In the genomic region with DNA sequence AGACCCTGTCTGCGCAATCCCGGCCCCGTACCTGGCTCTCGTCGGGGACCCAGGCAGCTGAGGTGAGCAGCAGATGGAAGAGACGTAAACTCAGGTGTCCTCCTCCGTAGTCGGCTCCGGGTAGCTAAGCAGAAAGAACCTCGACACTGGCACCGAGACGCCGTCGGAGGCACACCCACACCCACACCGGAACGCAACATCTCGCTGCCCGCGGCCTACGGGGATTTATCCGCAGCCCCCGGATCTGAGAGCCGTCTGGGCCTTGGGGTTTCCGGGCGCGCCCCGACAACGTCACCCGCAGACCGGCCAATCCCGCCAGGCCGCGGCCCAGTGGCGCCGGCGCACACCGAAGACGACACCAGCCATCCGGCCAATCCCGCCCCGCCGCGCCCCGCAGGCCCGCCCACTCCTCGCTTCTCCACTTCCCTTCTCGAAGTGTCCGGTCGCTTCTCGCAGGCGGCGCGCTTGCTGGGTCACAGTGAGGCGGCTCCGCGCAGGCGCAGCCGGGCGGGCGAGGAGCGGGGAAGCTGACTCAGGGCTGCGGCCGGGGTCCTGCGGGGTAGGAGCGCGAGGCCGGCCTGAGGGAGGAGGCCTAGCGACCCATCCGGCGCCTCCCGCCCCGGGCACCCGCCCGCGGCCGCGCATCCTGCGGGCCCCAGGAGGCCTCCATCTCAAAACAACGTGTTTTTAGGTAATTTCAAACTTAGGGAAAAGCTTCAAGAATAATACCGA, we compare ENCODE assay signal across 1 cellular context.
TF ChIP-seq lines count a peak whose summit lies in the region.

A gene with protein sequence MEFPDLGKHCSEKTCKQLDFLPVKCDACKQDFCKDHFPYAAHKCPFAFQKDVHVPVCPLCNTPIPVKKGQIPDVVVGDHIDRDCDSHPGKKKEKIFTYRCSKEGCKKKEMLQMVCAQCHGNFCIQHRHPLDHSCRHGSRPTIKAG (minus strand): TSS at position 264 of the 732 bp plus-strand sequence. CDS start 1,984 bp downstream, outside the sequence.

TF ChIP-seq in HepG2, 621 proteins besides CTCF, POLR2A, EP300 and RAD21 (continued from another document and continues in another):
- TF ChIP-seq, protein P1, sequence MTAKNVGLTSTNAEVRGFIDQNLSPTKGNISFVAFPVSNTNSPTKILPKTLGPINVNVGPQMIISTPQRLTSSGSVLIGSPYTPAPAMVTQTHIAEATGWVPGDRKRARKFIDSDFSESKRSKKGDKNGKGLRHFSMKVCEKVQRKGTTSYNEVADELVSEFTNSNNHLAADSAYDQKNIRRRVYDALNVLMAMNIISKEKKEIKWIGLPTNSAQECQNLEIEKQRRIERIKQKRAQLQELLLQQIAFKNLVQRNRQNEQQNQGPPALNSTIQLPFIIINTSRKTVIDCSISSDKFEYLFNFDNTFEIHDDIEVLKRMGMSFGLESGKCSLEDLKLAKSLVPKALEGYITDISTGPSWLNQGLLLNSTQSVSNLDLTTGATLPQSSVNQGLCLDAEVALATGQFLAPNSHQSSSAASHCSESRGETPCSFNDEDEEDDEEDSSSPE (CRISPR knock-in tag; IDR thresholded peaks at IDR 0.05) = peak; percentile 69
- TF ChIP-seq, protein P2, sequence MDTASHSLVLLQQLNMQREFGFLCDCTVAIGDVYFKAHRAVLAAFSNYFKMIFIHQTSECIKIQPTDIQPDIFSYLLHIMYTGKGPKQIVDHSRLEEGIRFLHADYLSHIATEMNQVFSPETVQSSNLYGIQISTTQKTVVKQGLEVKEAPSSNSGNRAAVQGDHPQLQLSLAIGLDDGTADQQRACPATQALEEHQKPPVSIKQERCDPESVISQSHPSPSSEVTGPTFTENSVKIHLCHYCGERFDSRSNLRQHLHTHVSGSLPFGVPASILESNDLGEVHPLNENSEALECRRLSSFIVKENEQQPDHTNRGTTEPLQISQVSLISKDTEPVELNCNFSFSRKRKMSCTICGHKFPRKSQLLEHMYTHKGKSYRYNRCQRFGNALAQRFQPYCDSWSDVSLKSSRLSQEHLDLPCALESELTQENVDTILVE (CRISPR knock-in tag; IDR thresholded peaks at IDR 0.05) = peak; percentile 71; the same call in 1 of the 2 replicates
- TF ChIP-seq ZNF496 (CRISPR knock-in tag; IDR thresholded peaks at IDR 0.05; ENCODE audit: insufficient replicate concordance) = no peak
- TF ChIP-seq ZBTB42 (CRISPR knock-in tag; IDR thresholded peaks at IDR 0.05) = no peak
- TF ChIP-seq NCOA2 (CRISPR knock-in tag; IDR thresholded peaks at IDR 0.05) = no peak
- no peak for TF ChIP-seq SNAPC2 (CRISPR knock-in tag; IDR thresholded peaks at IDR 0.05)
- TF ChIP-seq SCMH1 (CRISPR knock-in tag; IDR thresholded peaks at IDR 0.05; ENCODE audit: borderline replicate concordance) = no peak
- TF ChIP-seq, protein P3, sequence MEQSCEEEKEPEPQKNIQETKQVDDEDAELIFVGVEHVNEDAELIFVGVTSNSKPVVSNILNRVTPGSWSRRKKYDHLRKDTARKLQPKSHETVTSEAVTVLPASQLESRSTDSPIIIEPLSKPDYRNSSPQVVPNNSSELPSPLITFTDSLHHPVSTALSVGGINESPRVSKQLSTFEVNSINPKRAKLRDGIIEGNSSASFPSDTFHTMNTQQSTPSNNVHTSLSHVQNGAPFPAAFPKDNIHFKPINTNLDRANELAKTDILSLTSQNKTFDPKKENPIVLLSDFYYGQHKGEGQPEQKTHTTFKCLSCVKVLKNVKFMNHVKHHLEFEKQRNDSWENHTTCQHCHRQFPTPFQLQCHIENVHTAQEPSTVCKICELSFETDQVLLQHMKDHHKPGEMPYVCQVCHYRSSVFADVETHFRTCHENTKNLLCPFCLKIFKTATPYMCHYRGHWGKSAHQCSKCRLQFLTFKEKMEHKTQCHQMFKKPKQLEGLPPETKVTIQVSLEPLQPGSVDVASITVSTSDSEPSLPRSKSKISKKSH (CRISPR knock-in tag; IDR thresholded peaks at IDR 0.05; ENCODE audit: borderline replicate concordance) = no peak
- peak; percentile 51; the same call in 1 of the 2 replicates for TF ChIP-seq GFI1 (CRISPR knock-in tag; IDR thresholded peaks at IDR 0.05; ENCODE audit: borderline replicate concordance)
- no peak for TF ChIP-seq RORA (CRISPR knock-in tag; IDR thresholded peaks at IDR 0.05)
- TF ChIP-seq, protein P4, sequence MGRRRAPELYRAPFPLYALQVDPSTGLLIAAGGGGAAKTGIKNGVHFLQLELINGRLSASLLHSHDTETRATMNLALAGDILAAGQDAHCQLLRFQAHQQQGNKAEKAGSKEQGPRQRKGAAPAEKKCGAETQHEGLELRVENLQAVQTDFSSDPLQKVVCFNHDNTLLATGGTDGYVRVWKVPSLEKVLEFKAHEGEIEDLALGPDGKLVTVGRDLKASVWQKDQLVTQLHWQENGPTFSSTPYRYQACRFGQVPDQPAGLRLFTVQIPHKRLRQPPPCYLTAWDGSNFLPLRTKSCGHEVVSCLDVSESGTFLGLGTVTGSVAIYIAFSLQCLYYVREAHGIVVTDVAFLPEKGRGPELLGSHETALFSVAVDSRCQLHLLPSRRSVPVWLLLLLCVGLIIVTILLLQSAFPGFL (CRISPR knock-in tag; IDR thresholded peaks at IDR 0.05) = no peak
- 0 out of 2 replicates have a peak, but pooled peaks have one; percentile 27 for TF ChIP-seq MAF1 (CRISPR knock-in tag; IDR thresholded peaks at IDR 0.05; ENCODE audit: borderline replicate concordance)
- peak; percentile 71; the same call in 1 of the 2 replicates for TF ChIP-seq KLF13 (CRISPR knock-in tag; IDR thresholded peaks at IDR 0.05)
- TF ChIP-seq ELF1 (CRISPR knock-in tag; IDR thresholded peaks at IDR 0.05) = peak; percentile 86
- TF ChIP-seq TEAD2 (CRISPR knock-in tag; IDR thresholded peaks at IDR 0.05) = no peak
- TF ChIP-seq, protein P5, sequence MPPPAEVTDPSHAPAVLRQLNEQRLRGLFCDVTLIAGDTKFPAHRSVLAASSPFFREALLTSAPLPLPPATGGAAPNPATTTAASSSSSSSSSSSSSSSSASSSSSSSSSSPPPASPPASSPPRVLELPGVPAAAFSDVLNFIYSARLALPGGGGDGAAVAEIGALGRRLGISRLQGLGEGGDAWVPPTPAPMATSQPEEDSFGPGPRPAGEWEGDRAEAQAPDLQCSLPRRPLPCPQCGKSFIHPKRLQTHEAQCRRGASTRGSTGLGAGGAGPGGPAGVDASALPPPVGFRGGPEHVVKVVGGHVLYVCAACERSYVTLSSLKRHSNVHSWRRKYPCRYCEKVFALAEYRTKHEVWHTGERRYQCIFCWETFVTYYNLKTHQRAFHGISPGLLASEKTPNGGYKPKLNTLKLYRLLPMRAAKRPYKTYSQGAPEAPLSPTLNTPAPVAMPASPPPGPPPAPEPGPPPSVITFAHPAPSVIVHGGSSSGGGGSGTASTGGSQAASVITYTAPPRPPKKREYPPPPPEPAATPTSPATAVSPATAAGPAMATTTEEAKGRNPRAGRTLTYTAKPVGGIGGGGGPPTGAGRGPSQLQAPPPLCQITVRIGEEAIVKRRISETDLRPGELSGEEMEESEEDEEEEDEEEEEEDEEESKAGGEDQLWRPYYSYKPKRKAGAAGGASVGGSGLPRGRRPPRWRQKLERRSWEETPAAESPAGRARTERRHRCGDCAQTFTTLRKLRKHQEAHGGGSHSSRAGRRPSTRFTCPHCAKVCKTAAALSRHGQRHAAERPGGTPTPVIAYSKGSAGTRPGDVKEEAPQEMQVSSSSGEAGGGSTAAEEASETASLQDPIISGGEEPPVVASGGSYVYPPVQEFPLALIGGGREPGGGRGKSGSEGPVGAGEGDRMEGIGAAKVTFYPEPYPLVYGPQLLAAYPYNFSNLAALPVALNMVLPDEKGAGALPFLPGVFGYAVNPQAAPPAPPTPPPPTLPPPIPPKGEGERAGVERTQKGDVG (CRISPR knock-in tag; IDR thresholded peaks at IDR 0.05; ENCODE audit: borderline replicate concordance) = no peak; the same call in 1 of the 2 replicates
- TF ChIP-seq NCOA1 (CRISPR knock-in tag; IDR thresholded peaks at IDR 0.05) = no peak
- TF ChIP-seq, protein P6, sequence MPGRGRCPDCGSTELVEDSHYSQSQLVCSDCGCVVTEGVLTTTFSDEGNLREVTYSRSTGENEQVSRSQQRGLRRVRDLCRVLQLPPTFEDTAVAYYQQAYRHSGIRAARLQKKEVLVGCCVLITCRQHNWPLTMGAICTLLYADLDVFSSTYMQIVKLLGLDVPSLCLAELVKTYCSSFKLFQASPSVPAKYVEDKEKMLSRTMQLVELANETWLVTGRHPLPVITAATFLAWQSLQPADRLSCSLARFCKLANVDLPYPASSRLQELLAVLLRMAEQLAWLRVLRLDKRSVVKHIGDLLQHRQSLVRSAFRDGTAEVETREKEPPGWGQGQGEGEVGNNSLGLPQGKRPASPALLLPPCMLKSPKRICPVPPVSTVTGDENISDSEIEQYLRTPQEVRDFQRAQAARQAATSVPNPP (CRISPR knock-in tag; IDR thresholded peaks at IDR 0.05) = no peak; the same call in 1 of the 2 replicates
- no peak for TF ChIP-seq CAMTA2 (CRISPR knock-in tag; IDR thresholded peaks at IDR 0.05; ENCODE audit: borderline replicate concordance)
- TF ChIP-seq, protein P7, sequence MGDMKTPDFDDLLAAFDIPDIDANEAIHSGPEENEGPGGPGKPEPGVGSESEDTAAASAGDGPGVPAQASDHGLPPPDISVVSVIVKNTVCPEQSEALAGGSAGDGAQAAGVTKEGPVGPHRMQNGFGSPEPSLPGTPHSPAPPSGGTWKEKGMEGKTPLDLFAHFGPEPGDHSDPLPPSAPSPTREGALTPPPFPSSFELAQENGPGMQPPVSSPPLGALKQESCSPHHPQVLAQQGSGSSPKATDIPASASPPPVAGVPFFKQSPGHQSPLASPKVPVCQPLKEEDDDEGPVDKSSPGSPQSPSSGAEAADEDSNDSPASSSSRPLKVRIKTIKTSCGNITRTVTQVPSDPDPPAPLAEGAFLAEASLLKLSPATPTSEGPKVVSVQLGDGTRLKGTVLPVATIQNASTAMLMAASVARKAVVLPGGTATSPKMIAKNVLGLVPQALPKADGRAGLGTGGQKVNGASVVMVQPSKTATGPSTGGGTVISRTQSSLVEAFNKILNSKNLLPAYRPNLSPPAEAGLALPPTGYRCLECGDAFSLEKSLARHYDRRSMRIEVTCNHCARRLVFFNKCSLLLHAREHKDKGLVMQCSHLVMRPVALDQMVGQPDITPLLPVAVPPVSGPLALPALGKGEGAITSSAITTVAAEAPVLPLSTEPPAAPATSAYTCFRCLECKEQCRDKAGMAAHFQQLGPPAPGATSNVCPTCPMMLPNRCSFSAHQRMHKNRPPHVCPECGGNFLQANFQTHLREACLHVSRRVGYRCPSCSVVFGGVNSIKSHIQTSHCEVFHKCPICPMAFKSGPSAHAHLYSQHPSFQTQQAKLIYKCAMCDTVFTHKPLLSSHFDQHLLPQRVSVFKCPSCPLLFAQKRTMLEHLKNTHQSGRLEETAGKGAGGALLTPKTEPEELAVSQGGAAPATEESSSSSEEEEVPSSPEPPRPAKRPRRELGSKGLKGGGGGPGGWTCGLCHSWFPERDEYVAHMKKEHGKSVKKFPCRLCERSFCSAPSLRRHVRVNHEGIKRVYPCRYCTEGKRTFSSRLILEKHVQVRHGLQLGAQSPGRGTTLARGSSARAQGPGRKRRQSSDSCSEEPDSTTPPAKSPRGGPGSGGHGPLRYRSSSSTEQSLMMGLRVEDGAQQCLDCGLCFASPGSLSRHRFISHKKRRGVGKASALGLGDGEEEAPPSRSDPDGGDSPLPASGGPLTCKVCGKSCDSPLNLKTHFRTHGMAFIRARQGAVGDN (CRISPR knock-in tag; IDR thresholded peaks at IDR 0.05) = peak; percentile 90
- TF ChIP-seq, protein P8, sequence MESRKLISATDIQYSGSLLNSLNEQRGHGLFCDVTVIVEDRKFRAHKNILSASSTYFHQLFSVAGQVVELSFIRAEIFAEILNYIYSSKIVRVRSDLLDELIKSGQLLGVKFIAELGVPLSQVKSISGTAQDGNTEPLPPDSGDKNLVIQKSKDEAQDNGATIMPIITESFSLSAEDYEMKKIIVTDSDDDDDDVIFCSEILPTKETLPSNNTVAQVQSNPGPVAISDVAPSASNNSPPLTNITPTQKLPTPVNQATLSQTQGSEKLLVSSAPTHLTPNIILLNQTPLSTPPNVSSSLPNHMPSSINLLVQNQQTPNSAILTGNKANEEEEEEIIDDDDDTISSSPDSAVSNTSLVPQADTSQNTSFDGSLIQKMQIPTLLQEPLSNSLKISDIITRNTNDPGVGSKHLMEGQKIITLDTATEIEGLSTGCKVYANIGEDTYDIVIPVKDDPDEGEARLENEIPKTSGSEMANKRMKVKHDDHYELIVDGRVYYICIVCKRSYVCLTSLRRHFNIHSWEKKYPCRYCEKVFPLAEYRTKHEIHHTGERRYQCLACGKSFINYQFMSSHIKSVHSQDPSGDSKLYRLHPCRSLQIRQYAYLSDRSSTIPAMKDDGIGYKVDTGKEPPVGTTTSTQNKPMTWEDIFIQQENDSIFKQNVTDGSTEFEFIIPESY (CRISPR knock-in tag; IDR thresholded peaks at IDR 0.05) = no peak
- no peak for TF ChIP-seq TRIM24 (CRISPR knock-in tag; IDR thresholded peaks at IDR 0.05)
- TF ChIP-seq, protein P9, sequence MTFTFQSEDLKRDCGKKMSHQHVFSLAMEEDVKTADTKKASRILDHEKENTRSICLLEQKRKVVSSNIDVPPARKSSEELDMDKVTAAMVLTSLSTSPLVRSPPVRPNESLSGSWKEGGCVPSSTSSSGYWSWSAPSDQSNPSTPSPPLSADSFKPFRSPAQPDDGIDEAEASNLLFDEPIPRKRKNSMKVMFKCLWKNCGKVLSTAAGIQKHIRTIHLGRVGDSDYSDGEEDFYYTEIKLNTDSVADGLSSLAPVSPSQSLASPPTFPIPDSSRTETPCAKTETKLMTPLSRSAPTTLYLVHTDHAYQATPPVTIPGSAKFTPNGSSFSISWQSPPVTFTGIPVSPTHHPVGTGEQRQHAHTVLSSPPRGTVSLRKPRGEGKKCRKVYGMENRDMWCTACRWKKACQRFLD (CRISPR knock-in tag; IDR thresholded peaks at IDR 0.05; ENCODE audit: borderline replicate concordance) = no peak
- peak; percentile 62; the same call in 1 of the 2 replicates for TF ChIP-seq NR2C2 (CRISPR knock-in tag; IDR thresholded peaks at IDR 0.05; ENCODE audit: borderline replicate concordance)
- TF ChIP-seq ZNF160 (CRISPR knock-in tag; IDR thresholded peaks at IDR 0.05) = no peak
- TF ChIP-seq, protein P10, sequence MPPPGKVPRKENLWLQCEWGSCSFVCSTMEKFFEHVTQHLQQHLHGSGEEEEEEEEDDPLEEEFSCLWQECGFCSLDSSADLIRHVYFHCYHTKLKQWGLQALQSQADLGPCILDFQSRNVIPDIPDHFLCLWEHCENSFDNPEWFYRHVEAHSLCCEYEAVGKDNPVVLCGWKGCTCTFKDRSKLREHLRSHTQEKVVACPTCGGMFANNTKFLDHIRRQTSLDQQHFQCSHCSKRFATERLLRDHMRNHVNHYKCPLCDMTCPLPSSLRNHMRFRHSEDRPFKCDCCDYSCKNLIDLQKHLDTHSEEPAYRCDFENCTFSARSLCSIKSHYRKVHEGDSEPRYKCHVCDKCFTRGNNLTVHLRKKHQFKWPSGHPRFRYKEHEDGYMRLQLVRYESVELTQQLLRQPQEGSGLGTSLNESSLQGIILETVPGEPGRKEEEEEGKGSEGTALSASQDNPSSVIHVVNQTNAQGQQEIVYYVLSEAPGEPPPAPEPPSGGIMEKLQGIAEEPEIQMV (CRISPR knock-in tag; IDR thresholded peaks at IDR 0.05; ENCODE audit: low read depth) = peak; percentile 66; the same call in 1 of the 2 replicates
- no peak for TF ChIP-seq RNF2 (conservative IDR thresholded peaks at IDR 0.05; ENCODE audit: low read depth)
- TF ChIP-seq ZNF570 (CRISPR knock-in tag; IDR thresholded peaks at IDR 0.05; ENCODE audit: borderline replicate concordance) = no peak
- peak; percentile 84 for TF ChIP-seq ZNF274 (CRISPR knock-in tag; IDR thresholded peaks at IDR 0.05)
- TF ChIP-seq ZKSCAN8 (CRISPR knock-in tag; IDR thresholded peaks at IDR 0.05; ENCODE audit: borderline replicate concordance) = no peak
- no peak for TF ChIP-seq ZNF891 (CRISPR knock-in tag; IDR thresholded peaks at IDR 0.05)
